Comparison of ENCODE assay signal across 27 cellular contexts in genomic region chr7:4143006-4143405, GRCh38.
"Had no signal": no experiment of that assay in that cellular context is flagged by ENCODE, and none has a peak within 500 bp of the region (broad histone marks: within the 10 kb centered on the region; RNA-seq: fewer than 3 reads in every experiment).

No MANE protein-coding gene starts in this region.

- H3K36me3 Mint-ChIP-seq: mesothelial cell of epicardium; naive B cell; stimulated activated effector memory CD8-positive, alpha-beta T cell treated with anti-CD3 and anti-CD28 coated beads, Interleukin-12 subunit alpha, Interleukin-12 subunit beta, amount 100 ng/mL, for 72 hours had no signal

- H3K9me3 Mint-ChIP-seq: mesothelial cell of epicardium; nephron progenitor cell; stimulated activated effector memory CD8-positive, alpha-beta T cell treated with anti-CD3 and anti-CD28 coated beads, Interleukin-12 subunit alpha, Interleukin-12 subunit beta, amount 100 ng/mL, for 72 hours; type B pancreatic cell had no signal

- DNase-seq: central memory CD4-positive, alpha-beta T cell; dermis blood vessel endothelial cell; effector memory CD4-positive, alpha-beta T cell; erythroblast; esophagus squamous epithelium; head of caudate nucleus; mesenchymal stem cell; mucosa of descending colon; naive B cell; nephron progenitor cell; nucleus accumbens; psoas muscle; right cardiac atrium; small intestine; stimulated activated CD4-positive, alpha-beta T cell treated with anti-CD3 and anti-CD28 coated beads, Interleukin-12 subunit alpha, Interleukin-12 subunit beta, amount 100 ng/mL, for 4 hours; stimulated activated CD4-positive, alpha-beta T cell treated with anti-CD3 and anti-CD28 coated beads, Interleukin-1b, Interleukin-23, amount 100 ng/mL, for 48 hours; stimulated activated CD4-positive, alpha-beta T cell treated with anti-CD3 and anti-CD28 coated beads, Interleukin-4, amount 100 ng/mL, for 1 hour; stimulated activated naive CD4-positive, alpha-beta T cell treated with Interleukin-2 at 50 U/mL for 16 hours; substantia nigra; testis; uterus had no signal

- H3K27ac Mint-ChIP-seq: naive B cell; nephron progenitor cell; stimulated activated effector memory CD8-positive, alpha-beta T cell treated with anti-CD3 and anti-CD28 coated beads, Interleukin-12 subunit alpha, Interleukin-12 subunit beta, amount 100 ng/mL, for 72 hours; type B pancreatic cell had no signal

- FAIRE-seq: endometrium, frontal cortex, keratinocyte, small intestine had no signal

- H3K4me3 Mint-ChIP-seq: mesothelial cell of epicardium; stimulated activated effector memory CD8-positive, alpha-beta T cell treated with anti-CD3 and anti-CD28 coated beads, Interleukin-12 subunit alpha, Interleukin-12 subunit beta, amount 100 ng/mL, for 72 hours; type B pancreatic cell had no signal
